Comparison of ENCODE assay signal across 8 cellular contexts in genomic region chr16:3134338-3135119, GRCh38. TPM values are rescaled to one million over a fixed set of nuclear protein-coding genes. Genes with fewer than 3 reads are reported as not detected.
DNase-seq lines count a peak whose midpoint lies in the region; ATAC-seq, FAIRE-seq and TF ChIP-seq lines count a peak whose summit lies in the region.

Gene ZNF213 (plus strand): TSS chr16:3135029. CDS start chr16:3137281, 2,252 bp downstream.

- peak within 1 kb of the TSS; percentile 94 for H2AFZ ChIP-seq in keratinocyte (ENCODE audit: control insufficient read depth, low read length)

- H3K9me1 ChIP-seq in keratinocyte (ENCODE audit: control insufficient read depth, extremely low read depth, insufficient read depth, low read length), result no peaks in the 10 kb centered on the region

- no peaks in the 10 kb centered on the region for H4K20me1 ChIP-seq in keratinocyte (ENCODE audit: control insufficient read depth, extremely low read depth, insufficient read depth, low read length)

- DNase-seq in AG09319 (ENCODE audit: extremely low read depth, low read depth), result peak; percentile 91
- peak; percentile 94 for DNase-seq in NCI-H446 treated with DMSO at 0.1 percent for 48 hours (lab: John Stamatoyannopoulos, UW)
- peak; percentile 88 for DNase-seq in activated CD4-positive, CD25-positive, alpha-beta regulatory T cell treated with anti-CD3 and anti-CD28 coated beads, Interleukin-2, amount 50 U/mL, for 16 hours (ENCODE audit: low read depth, low spot score)
- DNase-seq in cerebellar cortex (ENCODE audit: low spot score), result peak; percentile 99
- no peak for DNase-seq in keratinocyte (ENCODE audit: low read depth, low spot score)
- DNase-seq in stimulated activated CD4-positive, alpha-beta T cell treated with anti-CD3 and anti-CD28 coated beads, Interleukin-12 subunit alpha, Interleukin-12 subunit beta, amount 100 ng/mL, for 48 hours (ENCODE audit: low read depth in 2 of 3, low spot score in 1 of 3), result peak; percentile 83 to 91 (median 90)

- peaks cover 36% of the 10 kb centered on the region for H3K79me2 ChIP-seq in keratinocyte (ENCODE audit: control insufficient read depth, insufficient read depth, low read length)

- dilution Hi-C loops in keratinocyte (cut with MboI; ENCODE audit: extremely low pct_ligation_motif_present, low sequenced_read_pairs), result no loop called here

- peaks cover 10% of the 10 kb centered on the region for H3K4me1 ChIP-seq in keratinocyte (ENCODE audit: control insufficient read depth, extremely low read depth, insufficient read depth, low read length)

- H3K27me3 ChIP-seq in keratinocyte (ENCODE audit: control insufficient read depth, extremely low read depth, insufficient read depth, low read length), result no peaks in the 10 kb centered on the region

- peak within 1 kb of the TSS; percentile 98 for H3K27ac ChIP-seq in keratinocyte (ENCODE audit: control insufficient read depth, insufficient read depth, low read length)

- TF ChIP-seq CTCF in AG09319 (IDR thresholded peaks at IDR 0.05; ENCODE audit: low read depth, low read length) (no peak), keratinocyte (optimal IDR thresholded peaks at IDR 0.05 in 1 of 3, IDR thresholded peaks at IDR 0.05 in 1 of 3, conservative IDR thresholded peaks at IDR 0.05 in 1 of 3; ENCODE audit: extremely low read depth in 1 of 3, insufficient read depth in 2 of 3, low read length in 3 of 3) (no peak)

- peak within 1 kb of the TSS; percentile 90 to 100 (median 100) for H3K4me3 ChIP-seq in keratinocyte (ENCODE audit: control insufficient read depth in 2 of 3, extremely low read depth in 1 of 3, insufficient read depth in 2 of 3, low read depth in 1 of 3, low read length in 3 of 3)

- ATAC-seq in GM19043 (IDR thresholded peaks at IDR 0.05; ENCODE audit: low read depth, unreplicated experiment), result peak; percentile 86
- peak; percentile 89 for ATAC-seq in HG03354 (IDR thresholded peaks at IDR 0.05; ENCODE audit: poor library complexity, severe bottlenecking, unreplicated experiment)

- peak; percentile 87 for FAIRE-seq in keratinocyte (lab: Jason Lieb, UNC)

- peaks cover 4 to 5% of the 10 kb centered on the region in 2 experiments for H3K36me3 ChIP-seq in keratinocyte (ENCODE audit: control insufficient read depth in 2 of 2, extremely low read depth in 1 of 2, insufficient read depth in 2 of 2, low read length in 2 of 2)

- peak within 1 kb of the TSS; percentile 99 for H3K9ac ChIP-seq in keratinocyte (ENCODE audit: control insufficient read depth, extremely low read depth, insufficient read depth, low read length)

- H3K4me2 ChIP-seq in keratinocyte (ENCODE audit: control insufficient read depth, extremely low read depth, insufficient read depth, low read depth, low read length), result peak within 1 kb of the TSS; percentile 89

- no peaks in the 10 kb centered on the region for H3K9me3 ChIP-seq in keratinocyte (ENCODE audit: control insufficient read depth, low read depth, low read length)

RNA-seq across cellular contexts. Expression of gene ZNF213, which starts in this region (rescaled TPM):
- polyA plus RNA-seq in keratinocyte, result 0.51 to 1.1 TPM (median 0.62 TPM) in 3 replicates
- 1.5 TPM for polyA plus RNA-seq in keratinocyte (2011; ENCODE audit: low read depth)
- polyA plus RNA-seq in keratinocyte (2011; cell fraction: cytosol; rRNA removed), result 0.77 and 2.4 TPM in 2 replicates
- polyA plus RNA-seq in keratinocyte (2011; cell fraction: nucleus; rRNA removed), result 1.4 and 2.0 TPM in 2 replicates
- polyA plus RNA-seq in keratinocyte (2012; ENCODE audit: low replicate concordance), result 6.4 and 6.6 TPM in 2 replicates
- 1.2 to 4.8 TPM (median 1.5 TPM) in 3 replicates for polyA minus RNA-seq in keratinocyte
- 7.5 TPM for polyA minus RNA-seq in keratinocyte (2011; cell fraction: cytosol; rRNA and poly(A)+ RNA removed)
- 2.0 and 2.6 TPM in 2 replicates for polyA minus RNA-seq in keratinocyte (2011; cell fraction: nucleus; rRNA and poly(A)+ RNA removed)
